ENCODE assay signal across 31 cellular contexts in genomic region chr7:748446-748845, GRCh38. TPM values are rescaled to one million over a fixed set of nuclear protein-coding genes. Genes with fewer than 3 reads are reported as not detected.
A peak's percentile ranks its signal among the peaks of the same experiment; 100 is the strongest.
DNase-seq lines count a peak whose midpoint lies in the region; ATAC-seq, FAIRE-seq and TF ChIP-seq lines count a peak whose summit lies in the region.
"Had no signal": no experiment of that assay in that cellular context is flagged by ENCODE, and none has a peak within 500 bp of the region (broad histone marks: within the 10 kb centered on the region; RNA-seq: fewer than 3 reads in every experiment).

No MANE protein-coding gene starts in this region.

- DNase-seq in NCI-H82 (lab: John Stamatoyannopoulos, UW), result peak; percentile 64
- DNase-seq in NCI-H82 treated with DMSO at 0.1 percent for 48 hours (lab: John Stamatoyannopoulos, UW; ENCODE audit: unreplicated experiment), result no peak
- DNase-seq in cardiac muscle cell (ENCODE audit: low read depth in 1 of 2, low spot score in 1 of 2), result no peak
- no peak for DNase-seq in nephron progenitor cell
- DNase-seq in urothelium cell line (ENCODE audit: low spot score), result no peak
- no peak for DNase-seq in MCF 10A (ENCODE audit: unreplicated experiment)
- DNase-seq in tibial nerve (ENCODE audit: low spot score in 2 of 2), result no peak
- DNase-seq: activated CD4-positive, alpha-beta T cell treated with anti-CD3 and anti-CD28 coated beads for 48 hours; activated CD8-positive, alpha-beta memory T cell treated with anti-CD3 and anti-CD28 coated beads for 24 hours; activated naive CD8-positive, alpha-beta T cell treated with anti-CD3 and anti-CD28 coated beads, Interleukin-2, amount 50 U/mL, for 24 hours; activated T-cell treated with anti-CD3 and anti-CD28 coated beads for 4 hours; central memory CD4-positive, alpha-beta T cell; COR-L47; foreskin fibroblast; GDM1; head of caudate nucleus; NCI-H1417 treated with DMSO at 0.1 percent for 48 hours; NCI-H526; PC-9; retina; SHP77 treated with DMSO at 0.1 percent for 48 hours; stimulated activated CD8-positive, alpha-beta memory T cell treated with anti-CD3 and anti-CD28 coated beads, Interleukin-4, amount 100 ng/mL, for 48 hours had no signal

- WGBS in tibial nerve, 2 donors, result 92 to 94% methylated on average over 13 to 14 of the region's 15 CpGs

- H3K9me3 Mint-ChIP-seq in nephron progenitor cell (no peaks in the 10 kb centered on the region), MCF 10A (ENCODE audit: unreplicated experiment) (no peaks in the 10 kb centered on the region)
- H3K9me3 Mint-ChIP-seq: activated naive CD8-positive, alpha-beta T cell treated with anti-CD3 and anti-CD28 coated beads, Interleukin-2, amount 50 U/mL, for 24 hours; dendritic cell treated with granulocyte-macrophage colony-stimulating factor and Interleukin-4, amounts not matched to agents 40 ng/mL and 50 ng/mL, for 4 days; natural killer cell treated with Interleukin-12 subunit alpha and Interleukin-12 subunit beta and Interleukin-15 and Interleukin-18, amount 100 ng/mL, for 72 hours had no signal

- peaks cover 38% of the 10 kb centered on the region for H3K36me3 Mint-ChIP-seq in nephron progenitor cell (ENCODE audit: low read depth)
- peaks cover 41% of the 10 kb centered on the region for H3K36me3 Mint-ChIP-seq in MCF 10A (ENCODE audit: insufficient read depth, unreplicated experiment)
- H3K36me3 Mint-ChIP-seq: natural killer cell treated with Interleukin-12 subunit alpha and Interleukin-12 subunit beta and Interleukin-15 and Interleukin-18, amount 100 ng/mL, for 72 hours had no signal

- H3K4me3 Mint-ChIP-seq in nephron progenitor cell (no peak overlapping the region), MCF 10A (ENCODE audit: unreplicated experiment) (no peak overlapping the region)
- H3K4me3 Mint-ChIP-seq: activated naive CD8-positive, alpha-beta T cell treated with anti-CD3 and anti-CD28 coated beads, Interleukin-2, amount 50 U/mL, for 24 hours; dendritic cell treated with granulocyte-macrophage colony-stimulating factor and Interleukin-4, amounts not matched to agents 40 ng/mL and 50 ng/mL, for 4 days; natural killer cell treated with Interleukin-12 subunit alpha and Interleukin-12 subunit beta and Interleukin-15 and Interleukin-18, amount 100 ng/mL, for 72 hours; T-helper 2 cell treated with Interferon-gamma antibody and Interleukin-4, amounts not matched to agents 5 μg/mL and 100 μg/mL, for 36 hours had no signal

- no peak overlapping the region for H3K4me3 ChIP-seq in cardiac muscle cell
- H3K4me3 ChIP-seq in tibial nerve, result no peak overlapping the region
- H3K4me3 ChIP-seq: PC-9, tibial artery had no signal

- H3K27ac Mint-ChIP-seq in nephron progenitor cell (peak overlapping the region; percentile 54), MCF 10A (ENCODE audit: low read depth, unreplicated experiment) (no peak overlapping the region)
- H3K27ac Mint-ChIP-seq: activated naive CD8-positive, alpha-beta T cell treated with anti-CD3 and anti-CD28 coated beads, Interleukin-2, amount 50 U/mL, for 24 hours; dendritic cell treated with granulocyte-macrophage colony-stimulating factor and Interleukin-4, amounts not matched to agents 40 ng/mL and 50 ng/mL, for 4 days; natural killer cell treated with Interleukin-12 subunit alpha and Interleukin-12 subunit beta and Interleukin-15 and Interleukin-18, amount 100 ng/mL, for 72 hours; T-helper 2 cell treated with Interferon-gamma antibody and Interleukin-4, amounts not matched to agents 5 μg/mL and 100 μg/mL, for 36 hours had no signal

- no peak for ATAC-seq in GM18498 (IDR thresholded peaks at IDR 0.05; ENCODE audit: unreplicated experiment)
- ATAC-seq: activated naive CD8-positive, alpha-beta T cell treated with anti-CD3 and anti-CD28 coated beads, Interleukin-2, amount 50 U/mL, for 24 hours; esophagus mucosa; HepG2; natural killer cell treated with Interleukin-12 subunit alpha and Interleukin-12 subunit beta and Interleukin-15 and Interleukin-18, amount 100 ng/mL, for 72 hours had no signal

- H3K36me3 ChIP-seq in cardiac muscle cell (no peaks in the 10 kb centered on the region), tibial nerve (peaks cover 0 to 65% (median 0%) of the 10 kb centered on the region in 3 donors)

- H3K4me1 ChIP-seq in cardiac muscle cell (ENCODE audit: low read depth), result peaks cover 17% of the 10 kb centered on the region
- H3K4me1 ChIP-seq in tibial nerve, result peaks cover 0 to 12% (median 0%) of the 10 kb centered on the region in 4 donors

- H3K27me3 ChIP-seq in cardiac muscle cell, result no peaks in the 10 kb centered on the region
- no peaks in the 10 kb centered on the region for H3K27me3 ChIP-seq in tibial nerve
- H3K27me3 ChIP-seq: tibial artery had no signal

- intact Hi-C loops in MCF 10A (cut with micrococcal nuclease), result no loop called here

- no peak for TF ChIP-seq POLR2A in tibial nerve (IDR thresholded peaks at IDR 0.05)

- no peak for TF ChIP-seq CTCF in cardiac muscle cell (IDR thresholded peaks at IDR 0.05; ENCODE audit: low read depth, low read length)
- TF ChIP-seq CTCF in nephron progenitor cell (IDR thresholded peaks at IDR 0.05), result no peak
- no peak for TF ChIP-seq CTCF in MCF 10A (IDR thresholded peaks at IDR 0.05; ENCODE audit: unreplicated experiment)
- no peak for TF ChIP-seq CTCF in tibial nerve (IDR thresholded peaks at IDR 0.05)

- POLR2A ChIA-PET in MCF 10A (lab: Yijun Ruan, JAX), result no interaction called here

- no peaks in the 10 kb centered on the region for H3K9me3 ChIP-seq in cardiac muscle cell (ENCODE audit: low read depth)
- no peaks in the 10 kb centered on the region for H3K9me3 ChIP-seq in tibial nerve
- H3K9me3 ChIP-seq: tibial artery had no signal

- no TSS peak for BruUV-seq in MCF 10A (replicated peaks; lab: Mats Ljungman, UMichigan)

- H3K4me1 Mint-ChIP-seq in nephron progenitor cell, result peaks cover 16% of the 10 kb centered on the region
- no peaks in the 10 kb centered on the region for H3K4me1 Mint-ChIP-seq in MCF 10A (ENCODE audit: insufficient read depth, unreplicated experiment)

- H3K27me3 Mint-ChIP-seq in nephron progenitor cell (ENCODE audit: low read depth, poor library complexity) (no peaks in the 10 kb centered on the region), MCF 10A (ENCODE audit: insufficient read depth, unreplicated experiment) (no peaks in the 10 kb centered on the region)
- H3K27me3 Mint-ChIP-seq: activated naive CD8-positive, alpha-beta T cell treated with anti-CD3 and anti-CD28 coated beads, Interleukin-2, amount 50 U/mL, for 24 hours; dendritic cell treated with granulocyte-macrophage colony-stimulating factor and Interleukin-4, amounts not matched to agents 40 ng/mL and 50 ng/mL, for 4 days; natural killer cell treated with Interleukin-12 subunit alpha and Interleukin-12 subunit beta and Interleukin-15 and Interleukin-18, amount 100 ng/mL, for 72 hours had no signal

- TF ChIP-seq EP300 in tibial nerve (IDR thresholded peaks at IDR 0.05), result no peak

- CTCF ChIA-PET in MCF 10A (lab: Yijun Ruan, JAX), result no interaction called here

- H3K27ac ChIP-seq in cardiac muscle cell, result peak overlapping the region; percentile 31
- H3K27ac ChIP-seq in tibial nerve, result no peak overlapping the region
- H3K27ac ChIP-seq: 22Rv1, PC-9, tibial artery had no signal

- FAIRE-seq in urothelium cell line (lab: Jason Lieb, UNC), result peak; percentile 23
- FAIRE-seq: HepG2, keratinocyte had no signal

RNA-seq across cellular contexts. Expression of gene PRKAR1B, which starts 21.4 kb away (rescaled TPM):
- total RNA-seq in cardiac muscle cell, result 35.4 and 40.2 TPM in 2 replicates
- 32.8 and 48.6 TPM in 2 replicates for polyA plus RNA-seq in cardiac muscle cell
- total RNA-seq in MCF 10A (2022), result 25.4 and 31.5 TPM in 2 replicates
- 10 to 100 TPM in 1 of 4 donors, 1 to 10 TPM in 3; 2.7 to 12.3 (median 4.8) TPM for total RNA-seq in tibial nerve

RNA-seq across cellular contexts. Expression of gene DNAAF5, which starts 21.9 kb away (rescaled TPM):
- total RNA-seq in cardiac muscle cell, result 76.7 and 93.8 TPM in 2 replicates
- polyA plus RNA-seq in cardiac muscle cell, result 32.7 and 51.9 TPM in 2 replicates
- total RNA-seq in MCF 10A (2022), result 35.6 and 37.6 TPM in 2 replicates
- total RNA-seq in tibial nerve, result 10 to 100 TPM; 26.0 to 56.7 (median 41.6) TPM
